In genomic region chr9:95504053-95504963, GRCh38 we compare ENCODE assay signal across 1 cellular context.
TF ChIP-seq lines count a peak whose summit lies in the region.

No MANE protein-coding gene starts in this region.

TF ChIP-seq in neural cell, 6 proteins besides CTCF, POLR2A, EP300 and RAD21 (continued from another document):
- TF ChIP-seq REST (IDR thresholded peaks at IDR 0.05; ENCODE audit: borderline replicate concordance) = no peak
- TF ChIP-seq POLR2AphosphoS5 (IDR thresholded peaks at IDR 0.05) = no peak
- no peak for TF ChIP-seq TAF1 (IDR thresholded peaks at IDR 0.05; ENCODE audit: low read depth)
- TF ChIP-seq SMC3 (conservative IDR thresholded peaks at IDR 0.05; ENCODE audit: poor library complexity) = no peak
- no peak for TF ChIP-seq MXI1 (conservative IDR thresholded peaks at IDR 0.05; ENCODE audit: poor library complexity, severe bottlenecking)
